12 cellular contexts compared by ENCODE assay signal in genomic region chr10:29160110-29160669, GRCh38.
A peak's percentile ranks its signal among the peaks of the same experiment; 100 is the strongest.
DNase-seq lines count a peak whose midpoint lies in the region; ATAC-seq and TF ChIP-seq lines count a peak whose summit lies in the region.
"Had no signal": no experiment of that assay in that cellular context is flagged by ENCODE, and none has a peak within 500 bp of the region (broad histone marks: within the 10 kb centered on the region; RNA-seq: fewer than 3 reads in every experiment).

No MANE protein-coding gene starts in this region.

- H3K79me1 ChIP-seq in trophoblast cell (ENCODE audit: low read length): peaks cover 43% of the 10 kb centered on the region

- H3K4ac ChIP-seq in trophoblast cell (ENCODE audit: low read depth, low read length): peak overlapping the region; percentile 81

- H2AK5ac ChIP-seq in trophoblast cell (ENCODE audit: low read length): peak overlapping the region; percentile 28

- H3K9me3 ChIP-seq in SJCRH30 (replicated peaks): no peaks in the 10 kb centered on the region
- no peaks in the 10 kb centered on the region for H3K9me3 ChIP-seq in fibroblast of lung (ENCODE audit: control insufficient read depth, insufficient read depth, low read depth, low read length)
- H3K9me3 ChIP-seq in trophoblast cell (ENCODE audit: insufficient read depth, low read depth, low read length): no peaks in the 10 kb centered on the region

- no peaks in the 10 kb centered on the region for H3K79me2 ChIP-seq in fibroblast of lung (ENCODE audit: control insufficient read depth, insufficient read depth, low read length)
- peaks cover 4% of the 10 kb centered on the region for H3K79me2 ChIP-seq in trophoblast cell (ENCODE audit: control insufficient read depth, insufficient read depth, low read length, poor library complexity)

- H3K27me3 ChIP-seq in SJCRH30: no peaks in the 10 kb centered on the region
- peaks cover 3% of the 10 kb centered on the region for H3K27me3 ChIP-seq in fibroblast of lung (ENCODE audit: control insufficient read depth, insufficient read depth, low read length)
- H3K27me3 ChIP-seq in trophoblast cell (ENCODE audit: insufficient read depth, low read length): no peaks in the 10 kb centered on the region

- no peak for ATAC-seq in GM19397 (IDR thresholded peaks at IDR 0.05; ENCODE audit: unreplicated experiment)
- no peak for ATAC-seq in GM19455 (IDR thresholded peaks at IDR 0.05; ENCODE audit: unreplicated experiment)

- no peaks in the 10 kb centered on the region for H3K36me3 Mint-ChIP-seq in activated CD4-positive, alpha-beta memory T cell treated with anti-CD3 and anti-CD28 coated beads for 36 hours
- H3K36me3 Mint-ChIP-seq: brain had no signal

- H4K20me1 ChIP-seq in fibroblast of lung (ENCODE audit: control insufficient read depth, extremely low read depth, insufficient read depth, low read length): no peaks in the 10 kb centered on the region

- DNase-seq in H4 (ENCODE audit: low spot score) (peak; percentile 80), SJCRH30 (peak; percentile 40 to 50), fibroblast of lung (ENCODE audit: low read depth in 2 of 2) (peak; percentile 69 to 96), trophoblast cell (peak; percentile 62 to 67), HuH-7 (ENCODE audit: low spot score) (no peak)
- DNase-seq in activated CD4-positive, alpha-beta memory T cell treated with anti-CD3 and anti-CD28 coated beads for 36 hours: no peak
- DNase-seq: kidney, NCI-H1436 had no signal

- H3K36me3 ChIP-seq in SJCRH30: no peaks in the 10 kb centered on the region
- H3K36me3 ChIP-seq in fibroblast of lung (ENCODE audit: control insufficient read depth, insufficient read depth, low read length): no peaks in the 10 kb centered on the region
- no peaks in the 10 kb centered on the region for H3K36me3 ChIP-seq in trophoblast cell (ENCODE audit: control insufficient read depth in 1 of 2, insufficient read depth in 2 of 2, low read length in 2 of 2)

- peak overlapping the region; percentile 71 for H2BK12ac ChIP-seq in trophoblast cell (ENCODE audit: low read length)

- H3K27ac Mint-ChIP-seq in activated CD4-positive, alpha-beta memory T cell treated with anti-CD3 and anti-CD28 coated beads for 36 hours: no peak overlapping the region
- H3K27ac Mint-ChIP-seq: brain had no signal

- H3K27me3 Mint-ChIP-seq in activated CD4-positive, alpha-beta memory T cell treated with anti-CD3 and anti-CD28 coated beads for 36 hours: peaks cover 5% of the 10 kb centered on the region

- POLR2A ChIA-PET in activated CD4-positive, alpha-beta memory T cell treated with anti-CD3 and anti-CD28 coated beads for 36 hours (lab: Charles Lee): no interaction called here

- peak overlapping the region; percentile 70 for H2BK5ac ChIP-seq in trophoblast cell (ENCODE audit: low read depth, low read length, poor library complexity)

- peak overlapping the region; percentile 41 for H3K27ac ChIP-seq in SJCRH30
- no peak overlapping the region for H3K27ac ChIP-seq in fibroblast of lung (ENCODE audit: insufficient read depth, low read length)
- H3K27ac ChIP-seq in trophoblast cell (ENCODE audit: low read depth, low read length): peak overlapping the region; percentile 97
- H3K27ac ChIP-seq: SK-N-MC had no signal

- H3K9ac ChIP-seq in fibroblast of lung (ENCODE audit: insufficient read depth, low read length) (no peak overlapping the region), trophoblast cell (ENCODE audit: low read length) (no peak overlapping the region)

- H3K4me3 Mint-ChIP-seq in activated CD4-positive, alpha-beta memory T cell treated with anti-CD3 and anti-CD28 coated beads for 36 hours: no peak overlapping the region

- H3K18ac ChIP-seq in trophoblast cell (ENCODE audit: low read length): peak overlapping the region; percentile 69

- TF ChIP-seq CTCF in fibroblast of lung (conservative IDR thresholded peaks at IDR 0.05 in 1 of 2, IDR thresholded peaks at IDR 0.05 in 1 of 2; ENCODE audit: low read depth in 1 of 2, low read length in 2 of 2): no peak

- no peak overlapping the region for H3K4me2 ChIP-seq in fibroblast of lung (ENCODE audit: extremely low read depth, insufficient read depth, low read length)
- H3K4me2 ChIP-seq in trophoblast cell (ENCODE audit: low read length): no peak overlapping the region

- H3K4me3 ChIP-seq in SJCRH30: no peak overlapping the region
- H3K4me3 ChIP-seq in fibroblast of lung (replicated peaks in 1 of 4; ENCODE audit: control extremely low read depth in 1 of 4, insufficient read depth in 1 of 4, low read depth in 3 of 4, low read length in 4 of 4): no peak overlapping the region
- no peak overlapping the region for H3K4me3 ChIP-seq in trophoblast cell (ENCODE audit: low read depth, low read length)
- H3K4me3 ChIP-seq: SK-N-MC had no signal

- H3K4me1 ChIP-seq in SJCRH30 (peaks cover 6% of the 10 kb centered on the region; the same call in 1 of the 2 replicates), fibroblast of lung (ENCODE audit: control insufficient read depth, extremely low read depth, insufficient read depth, low read length) (no peaks in the 10 kb centered on the region), trophoblast cell (ENCODE audit: control insufficient read depth in 1 of 2, insufficient read depth in 2 of 2, low read length in 2 of 2) (peaks cover 22 to 24% of the 10 kb centered on the region in 2 experiments)

- H3K14ac ChIP-seq in trophoblast cell (ENCODE audit: low read length): peak overlapping the region; percentile 71

- H3K4me1 Mint-ChIP-seq in activated CD4-positive, alpha-beta memory T cell treated with anti-CD3 and anti-CD28 coated beads for 36 hours (ENCODE audit: low read depth): no peaks in the 10 kb centered on the region

- H3K23ac ChIP-seq in trophoblast cell (ENCODE audit: low read length): no peak overlapping the region

- H4K12ac ChIP-seq in trophoblast cell (ENCODE audit: low read depth, low read length): no peak overlapping the region

- CTCF ChIA-PET in activated CD4-positive, alpha-beta memory T cell treated with anti-CD3 and anti-CD28 coated beads for 36 hours (lab: Charles Lee): no interaction called here

- H4K91ac ChIP-seq in trophoblast cell (ENCODE audit: low read depth, low read length): peak overlapping the region; percentile 94

- H3K9me3 Mint-ChIP-seq in activated CD4-positive, alpha-beta memory T cell treated with anti-CD3 and anti-CD28 coated beads for 36 hours: no peaks in the 10 kb centered on the region

- peak overlapping the region; percentile 59 for H4K8ac ChIP-seq in trophoblast cell (ENCODE audit: low read depth, low read length)

- no peak overlapping the region for H2AFZ ChIP-seq in fibroblast of lung (ENCODE audit: low read length)
- no peak overlapping the region for H2AFZ ChIP-seq in trophoblast cell (ENCODE audit: insufficient read depth, low read length, poor library complexity)

- no CpG with 5 or more reads among the region's 7 CpGs for WGBS in trophoblast cell (ENCODE audit: extremely low coverage, insufficient coverage, insufficient read length)

- H2BK120ac ChIP-seq in trophoblast cell (ENCODE audit: insufficient read depth, low read length, poor library complexity): peak overlapping the region; percentile 93

- intact Hi-C loops in activated CD4-positive, alpha-beta memory T cell treated with anti-CD3 and anti-CD28 coated beads for 36 hours (cut with micrococcal nuclease): no loop called here

Comparison
In these comparisons a context has a peak if more than half of its experiments do, and no peak if none do; other contexts are left out.
1. DNase-seq: peak in H4 (single experiment), SJCRH30 (2 of 2), fibroblast of lung (2 of 2) and trophoblast cell (2 of 2); none in HuH-7 (single experiment) and activated CD4-positive, alpha-beta memory T cell treated with anti-CD3 and anti-CD28 coated beads for 36 hours (single experiment).